ENCODE assay signal across 8 cellular contexts in genomic region chr7:157690058-157690832, GRCh38.
A peak's percentile ranks its signal among the peaks of the same experiment; 100 is the strongest.
DNase-seq lines count a peak whose midpoint lies in the region; ATAC-seq and TF ChIP-seq lines count a peak whose summit lies in the region.

No MANE protein-coding gene starts in this region.

- TF ChIP-seq EP300 in upper lobe of left lung (IDR thresholded peaks at IDR 0.05): no peak

- WGBS in upper lobe of left lung, 2 donors: 0 to 4% methylated on average over 1 to 48 of the region's 70 CpGs

- H3K9me3 ChIP-seq in lower lobe of right lung (no peaks in the 10 kb centered on the region), upper lobe of left lung (no peaks in the 10 kb centered on the region)

- no peak for DNase-seq in activated naive CD4-positive, alpha-beta T cell treated with anti-CD3 and anti-CD28 coated beads for 36 hours
- DNase-seq in activated naive CD4-positive, alpha-beta T cell treated with Interleukin-2 at 50 U/mL for 16 hours: no peak
- DNase-seq in activated T-cell treated with anti-CD3 and anti-CD28 coated beads, Interleukin-2, amount 50 U/mL, for 72 hours: no peak
- DNase-seq in lower lobe of right lung (no peak), upper lobe of left lung (peak in 1 of 2 donors; percentile 12), HUDEP-2 (lab: John Stamatoyannopoulos, UW; ENCODE audit: unreplicated experiment in 76 of 76) (no peak)

- peaks cover 87% of the 10 kb centered on the region for H3K27me3 ChIP-seq in lower lobe of right lung (ENCODE audit: low read depth)
- H3K27me3 ChIP-seq in upper lobe of left lung: peaks cover 0 to 78% (median 41%) of the 10 kb centered on the region in 4 donors

- no peaks in the 10 kb centered on the region for H3K36me3 Mint-ChIP-seq in activated naive CD4-positive, alpha-beta T cell treated with anti-CD3 and anti-CD28 coated beads for 36 hours (ENCODE audit: low read depth)
- peaks cover 0 to 1% of the 10 kb centered on the region in 2 donors for H3K36me3 Mint-ChIP-seq in activated T-cell treated with anti-CD3 and anti-CD28 coated beads, Interleukin-2, amount 50 U/mL, for 72 hours (ENCODE audit: insufficient read depth in 2 of 2)

- H3K27ac ChIP-seq in lower lobe of right lung (no peak overlapping the region), upper lobe of left lung (no peak overlapping the region)

- H3K4me1 ChIP-seq in lower lobe of right lung (peaks cover 11% of the 10 kb centered on the region), upper lobe of left lung (peaks cover 10 to 63% (median 18%) of the 10 kb centered on the region in 4 donors)

- peak overlapping the region; percentile 61 for H3K4me3 Mint-ChIP-seq in activated naive CD4-positive, alpha-beta T cell treated with anti-CD3 and anti-CD28 coated beads for 36 hours
- H3K4me3 Mint-ChIP-seq in activated T-cell treated with anti-CD3 and anti-CD28 coated beads, Interleukin-2, amount 50 U/mL, for 72 hours: peak overlapping the region; percentile 46 to 76

- peaks cover 58% of the 10 kb centered on the region for H3K27me3 Mint-ChIP-seq in activated naive CD4-positive, alpha-beta T cell treated with anti-CD3 and anti-CD28 coated beads for 36 hours (ENCODE audit: low read depth)
- H3K27me3 Mint-ChIP-seq in activated T-cell treated with anti-CD3 and anti-CD28 coated beads, Interleukin-2, amount 50 U/mL, for 72 hours (ENCODE audit: low read depth): peaks cover 40% of the 10 kb centered on the region

- no peaks in the 10 kb centered on the region for H3K9me3 Mint-ChIP-seq in activated naive CD4-positive, alpha-beta T cell treated with anti-CD3 and anti-CD28 coated beads for 36 hours
- no peaks in the 10 kb centered on the region for H3K9me3 Mint-ChIP-seq in activated T-cell treated with anti-CD3 and anti-CD28 coated beads, Interleukin-2, amount 50 U/mL, for 72 hours

- peak in 1 of 2 donors; percentile 26 for ATAC-seq in activated T-cell treated with anti-CD3 and anti-CD28 coated beads, Interleukin-2, amount 50 U/mL, for 72 hours (replicated peaks in 1 of 2)
- ATAC-seq in lower lobe of right lung (no peak), upper lobe of left lung (ENCODE audit: low FRiP score in 2 of 2) (no peak), GM21786 (IDR thresholded peaks at IDR 0.05; ENCODE audit: unreplicated experiment) (no peak), HG02884 (IDR thresholded peaks at IDR 0.05; ENCODE audit: unreplicated experiment) (no peak)

- H3K4me3 ChIP-seq in lower lobe of right lung (peak overlapping the region; percentile 45), upper lobe of left lung (peak overlapping the region in 3 of 4 donors; percentile 22 to 44 (median 37))

- no peak for TF ChIP-seq POLR2A in upper lobe of left lung (IDR thresholded peaks at IDR 0.05)

- TF ChIP-seq CTCF in lower lobe of right lung (IDR thresholded peaks at IDR 0.05) (no peak), upper lobe of left lung (IDR thresholded peaks at IDR 0.05) (no peak)

- CTCF ChIA-PET in activated naive CD4-positive, alpha-beta T cell treated with anti-CD3 and anti-CD28 coated beads for 36 hours (lab: Charles Lee): no interaction called here

- H3K27ac Mint-ChIP-seq in activated naive CD4-positive, alpha-beta T cell treated with anti-CD3 and anti-CD28 coated beads for 36 hours: no peak overlapping the region
- no peak overlapping the region for H3K27ac Mint-ChIP-seq in activated T-cell treated with anti-CD3 and anti-CD28 coated beads, Interleukin-2, amount 50 U/mL, for 72 hours

- H3K4me1 Mint-ChIP-seq in activated naive CD4-positive, alpha-beta T cell treated with anti-CD3 and anti-CD28 coated beads for 36 hours (ENCODE audit: low read depth): peaks cover 32% of the 10 kb centered on the region
- peaks cover 3% of the 10 kb centered on the region for H3K4me1 Mint-ChIP-seq in activated T-cell treated with anti-CD3 and anti-CD28 coated beads, Interleukin-2, amount 50 U/mL, for 72 hours (ENCODE audit: low read depth)

- no peaks in the 10 kb centered on the region for H3K36me3 ChIP-seq in lower lobe of right lung
- H3K36me3 ChIP-seq in upper lobe of left lung: no peaks in the 10 kb centered on the region

- intact Hi-C loops in activated naive CD4-positive, alpha-beta T cell treated with anti-CD3 and anti-CD28 coated beads for 36 hours (cut with micrococcal nuclease): loop anchor here (5.0 to 10.0 kb wide), 4 partner anchors 63 to 1883 kb away; no protein-coding TSS in a partner anchor
- intact Hi-C loops in lower lobe of right lung (cut with DNase I): no loop called here
